In genomic region chr10:59397971-59398370, GRCh38 we compare ENCODE assay signal across 38 cellular contexts. TPM values are rescaled to one million over a fixed set of nuclear protein-coding genes. Genes with fewer than 3 reads are reported as not detected.
"Had no signal": no experiment of that assay in that cellular context is flagged by ENCODE, and none has a peak within 500 bp of the region (broad histone marks: within the 10 kb centered on the region; RNA-seq: fewer than 3 reads in every experiment).

No MANE protein-coding gene starts in this region.

- H3K4me3 ChIP-seq: adrenal gland, ascending aorta, body of pancreas, breast epithelium, cardiac muscle cell had no signal

- H3K9me3 Mint-ChIP-seq: activated naive CD4-positive, alpha-beta T cell treated with anti-CD3 and anti-CD28 coated beads for 36 hours had no signal

- H3K27ac ChIP-seq: adrenal gland, ascending aorta, body of pancreas, brain microvascular endothelial cell, breast epithelium, cardiac muscle cell had no signal

- H3K27ac Mint-ChIP-seq: activated naive CD4-positive, alpha-beta T cell treated with anti-CD3 and anti-CD28 coated beads for 36 hours; activated naive CD4-positive, alpha-beta T cell treated with anti-CD3 and anti-CD28 coated beads, Interleukin-2, amount 10 ng/mL, durations not matched to agents 7 days and 5 days; activated naive CD4-positive, alpha-beta T cell treated with anti-CD3 and anti-CD28 coated beads, Interleukin-2, amount 50 U/mL, for 24 hours; activated naive CD4-positive, alpha-beta T cell treated with anti-CD3 and anti-CD28 coated beads, Interleukin-2, amount 50 U/mL, for 72 hours; activated naive CD8-positive, alpha-beta T cell; activated naive CD8-positive, alpha-beta T cell treated with anti-CD3 and anti-CD28 coated beads for 36 hours; activated naive CD8-positive, alpha-beta T cell treated with anti-CD3 and anti-CD28 coated beads, Interleukin-2, amount 10 ng/mL, durations not matched to agents 7 days and 5 days; activated naive CD8-positive, alpha-beta T cell treated with anti-CD3 and anti-CD28 coated beads, Interleukin-2, amount 50 U/mL, for 24 hours; activated T-cell treated with anti-CD3 and anti-CD28 coated beads, Interleukin-2, amount 50 U/mL, for 24 hours; activated T-cell treated with anti-CD3 and anti-CD28 coated beads, Interleukin-2, amount 50 U/mL, for 72 hours; activated T-helper 1 cell treated with anti-CD3 and anti-CD28 coated beads, Interleukin-12 subunit alpha, Interleukin-12 subunit beta, Interleukin-2, Interleukin-4 antibody, amounts not matched to agents 30 ng/mL and 10 ng/mL and 1 ng/mL, durations not matched to agents 14 hours and 24 hours and 36 hours; activated T-helper 17 cell treated with anti-CD3 and anti-CD28 coated beads, Interleukin-2, amount 50 U/mL, for 72 hours; activated T-helper 2 cell treated with anti-CD3 and anti-CD28 coated beads, Interferon-gamma antibody, Interleukin-2, Interleukin-4, amounts not matched to agents 10 μg/mL and 5 μg/mL and 100 μg/mL, durations not matched to agents 14 hours and 24 hours and 36 hours; brain had no signal

- H3K4me1 ChIP-seq: adrenal gland, ascending aorta, body of pancreas, breast epithelium had no signal

- H3K36me3 ChIP-seq: adrenal gland, ascending aorta, brain microvascular endothelial cell, breast epithelium, cardiac muscle cell had no signal

- H3K9me3 ChIP-seq: adrenal gland, body of pancreas had no signal

- H3K36me3 Mint-ChIP-seq: activated naive CD4-positive, alpha-beta T cell treated with anti-CD3 and anti-CD28 coated beads, Interleukin-2, amount 10 ng/mL, durations not matched to agents 7 days and 5 days; activated naive CD4-positive, alpha-beta T cell treated with anti-CD3 and anti-CD28 coated beads, Interleukin-2, amount 50 U/mL, for 24 hours; activated naive CD8-positive, alpha-beta T cell; activated naive CD8-positive, alpha-beta T cell treated with anti-CD3 and anti-CD28 coated beads for 36 hours; activated naive CD8-positive, alpha-beta T cell treated with anti-CD3 and anti-CD28 coated beads, Interleukin-2, amount 10 ng/mL, durations not matched to agents 7 days and 5 days; brain had no signal

- ATAC-seq: activated naive CD4-positive, alpha-beta T cell treated with anti-CD3 and anti-CD28 coated beads, Interleukin-2, amount 50 U/mL, for 72 hours; activated naive CD8-positive, alpha-beta T cell treated with anti-CD3 and anti-CD28 coated beads, Interleukin-2, amount 50 U/mL, for 24 hours; activated T-cell treated with anti-CD3 and anti-CD28 coated beads, Interleukin-2, amount 50 U/mL, for 4 hours; activated T-cell treated with anti-CD3 and anti-CD28 coated beads, Interleukin-2, amount 50 U/mL, for 72 hours; activated T-helper 17 cell treated with anti-CD3 and anti-CD28 coated beads, Interleukin-2, amount 50 U/mL, for 72 hours; body of pancreas had no signal

- DNase-seq: activated effector memory CD4-positive, alpha-beta T cell treated with anti-CD3 and anti-CD28 coated beads, Interleukin-2, amount 50 U/mL, for 16 hours; activated effector memory CD4-positive, alpha-beta T cell treated with Interleukin-2 at 50 U/mL for 16 hours; activated gamma-delta T cell; activated gamma-delta T cell treated with Interleukin-2 at 50 U/mL for 16 hours; activated naive CD4-positive, alpha-beta T cell; activated naive CD4-positive, alpha-beta T cell treated with anti-CD3 and anti-CD28 coated beads for 36 hours; activated naive CD4-positive, alpha-beta T cell treated with anti-CD3 and anti-CD28 coated beads, Interleukin-2, amount 10 ng/mL, durations not matched to agents 7 days and 5 days; activated naive CD4-positive, alpha-beta T cell treated with anti-CD3 and anti-CD28 coated beads, Interleukin-2, amount 50 U/mL, for 16 hours; activated naive CD4-positive, alpha-beta T cell treated with Interleukin-2 at 50 U/mL for 16 hours; activated naive CD8-positive, alpha-beta T cell treated with anti-CD3 and anti-CD28 coated beads for 36 hours; activated naive CD8-positive, alpha-beta T cell treated with anti-CD3 and anti-CD28 coated beads, Interleukin-2, amount 10 ng/mL, durations not matched to agents 7 days and 5 days; activated naive CD8-positive, alpha-beta T cell treated with anti-CD3 and anti-CD28 coated beads, Interleukin-2, amount 50 U/mL, for 24 hours; activated T-cell treated with anti-CD3 and anti-CD28 coated beads, Interleukin-2, amount 50 U/mL, for 1 hour; activated T-cell treated with anti-CD3 and anti-CD28 coated beads, Interleukin-2, amount 50 U/mL, for 24 hours; activated T-cell treated with anti-CD3 and anti-CD28 coated beads, Interleukin-2, amount 50 U/mL, for 4 hours; activated T-cell treated with anti-CD3 and anti-CD28 coated beads, Interleukin-2, amount 50 U/mL, for 48 hours; activated T-cell treated with anti-CD3 and anti-CD28 coated beads, Interleukin-2, amount 50 U/mL, for 72 hours; adrenal gland; amniotic stem cell; amygdala; anterior cingulate cortex; aorta; body of pancreas; brain microvascular endothelial cell; caudate nucleus; central memory CD4-positive, alpha-beta T cell; cerebellar nuclear complex had no signal

- H3K27me3 ChIP-seq: adrenal gland, ascending aorta, body of pancreas, brain microvascular endothelial cell, breast epithelium, cardiac muscle cell had no signal

- H3K4me1 Mint-ChIP-seq: activated naive CD4-positive, alpha-beta T cell treated with anti-CD3 and anti-CD28 coated beads, Interleukin-2, amount 10 ng/mL, durations not matched to agents 7 days and 5 days; activated naive CD4-positive, alpha-beta T cell treated with anti-CD3 and anti-CD28 coated beads, Interleukin-2, amount 50 U/mL, for 24 hours; activated naive CD8-positive, alpha-beta T cell treated with anti-CD3 and anti-CD28 coated beads for 36 hours; activated naive CD8-positive, alpha-beta T cell treated with anti-CD3 and anti-CD28 coated beads, Interleukin-2, amount 10 ng/mL, durations not matched to agents 7 days and 5 days; activated naive CD8-positive, alpha-beta T cell treated with anti-CD3 and anti-CD28 coated beads, Interleukin-2, amount 50 U/mL, for 24 hours; activated T-helper 17 cell treated with anti-CD3 and anti-CD28 coated beads, Interleukin-2, amount 50 U/mL, for 72 hours; brain; central memory CD8-positive, alpha-beta T cell had no signal

- H3K4me3 Mint-ChIP-seq: activated naive CD4-positive, alpha-beta T cell treated with anti-CD3 and anti-CD28 coated beads for 36 hours; activated naive CD4-positive, alpha-beta T cell treated with anti-CD3 and anti-CD28 coated beads, Interleukin-2, amount 10 ng/mL, durations not matched to agents 7 days and 5 days; activated naive CD4-positive, alpha-beta T cell treated with anti-CD3 and anti-CD28 coated beads, Interleukin-2, amount 50 U/mL, for 24 hours; activated naive CD8-positive, alpha-beta T cell; activated naive CD8-positive, alpha-beta T cell treated with anti-CD3 and anti-CD28 coated beads for 36 hours; activated naive CD8-positive, alpha-beta T cell treated with anti-CD3 and anti-CD28 coated beads, Interleukin-2, amount 10 ng/mL, durations not matched to agents 7 days and 5 days; activated naive CD8-positive, alpha-beta T cell treated with anti-CD3 and anti-CD28 coated beads, Interleukin-2, amount 50 U/mL, for 24 hours; activated T-cell treated with anti-CD3 and anti-CD28 coated beads, Interleukin-2, amount 50 U/mL, for 24 hours; activated T-cell treated with anti-CD3 and anti-CD28 coated beads, Interleukin-2, amount 50 U/mL, for 4 hours; activated T-cell treated with anti-CD3 and anti-CD28 coated beads, Interleukin-2, amount 50 U/mL, for 72 hours; activated T-helper 1 cell treated with anti-CD3 and anti-CD28 coated beads, Interleukin-12 subunit alpha, Interleukin-12 subunit beta, Interleukin-2, Interleukin-4 antibody, amounts not matched to agents 30 ng/mL and 10 ng/mL and 1 ng/mL, durations not matched to agents 14 hours and 24 hours and 36 hours; activated T-helper 17 cell treated with anti-CD3 and anti-CD28 coated beads, Interleukin-2, amount 50 U/mL, for 72 hours; brain; central memory CD8-positive, alpha-beta T cell had no signal

- H3K27me3 Mint-ChIP-seq: activated naive CD4-positive, alpha-beta T cell treated with anti-CD3 and anti-CD28 coated beads, Interleukin-2, amount 10 ng/mL, durations not matched to agents 7 days and 5 days; activated naive CD4-positive, alpha-beta T cell treated with anti-CD3 and anti-CD28 coated beads, Interleukin-2, amount 50 U/mL, for 24 hours; activated naive CD8-positive, alpha-beta T cell; activated naive CD8-positive, alpha-beta T cell treated with anti-CD3 and anti-CD28 coated beads for 36 hours; activated naive CD8-positive, alpha-beta T cell treated with anti-CD3 and anti-CD28 coated beads, Interleukin-2, amount 10 ng/mL, durations not matched to agents 7 days and 5 days; activated naive CD8-positive, alpha-beta T cell treated with anti-CD3 and anti-CD28 coated beads, Interleukin-2, amount 50 U/mL, for 24 hours; activated T-cell treated with anti-CD3 and anti-CD28 coated beads, Interleukin-2, amount 50 U/mL, for 24 hours; activated T-helper 17 cell treated with anti-CD3 and anti-CD28 coated beads, Interleukin-2, amount 50 U/mL, for 72 hours; central memory CD8-positive, alpha-beta T cell had no signal

RNA-seq across cellular contexts. Expression of gene FAM13C, which starts 35.6 kb away (rescaled TPM):
- total RNA-seq: activated naive CD4-positive, alpha-beta T cell treated with anti-CD3 and anti-CD28 coated beads for 36 hours; activated naive CD8-positive, alpha-beta T cell treated with anti-CD3 and anti-CD28 coated beads, Interleukin-2, amount 10 ng/mL, durations not matched to agents 7 days and 5 days; activated T-cell treated with anti-CD3 and anti-CD28 coated beads, Interleukin-2, amount 50 U/mL, for 4 hours; activated T-cell treated with anti-CD3 and anti-CD28 coated beads, Interleukin-2, amount 50 U/mL, for 72 hours; activated T-helper 1 cell treated with anti-CD3 and anti-CD28 coated beads, Interleukin-12 subunit alpha, Interleukin-12 subunit beta, Interleukin-2, Interleukin-4 antibody, amounts not matched to agents 30 ng/mL and 10 ng/mL and 1 ng/mL, durations not matched to agents 14 hours and 24 hours and 36 hours; activated T-helper 2 cell treated with anti-CD3 and anti-CD28 coated beads, Interferon-gamma antibody, Interleukin-2, Interleukin-4, amounts not matched to agents 10 μg/mL and 5 μg/mL and 100 μg/mL, durations not matched to agents 14 hours and 24 hours and 36 hours had no signal
